In the genomic region with DNA sequence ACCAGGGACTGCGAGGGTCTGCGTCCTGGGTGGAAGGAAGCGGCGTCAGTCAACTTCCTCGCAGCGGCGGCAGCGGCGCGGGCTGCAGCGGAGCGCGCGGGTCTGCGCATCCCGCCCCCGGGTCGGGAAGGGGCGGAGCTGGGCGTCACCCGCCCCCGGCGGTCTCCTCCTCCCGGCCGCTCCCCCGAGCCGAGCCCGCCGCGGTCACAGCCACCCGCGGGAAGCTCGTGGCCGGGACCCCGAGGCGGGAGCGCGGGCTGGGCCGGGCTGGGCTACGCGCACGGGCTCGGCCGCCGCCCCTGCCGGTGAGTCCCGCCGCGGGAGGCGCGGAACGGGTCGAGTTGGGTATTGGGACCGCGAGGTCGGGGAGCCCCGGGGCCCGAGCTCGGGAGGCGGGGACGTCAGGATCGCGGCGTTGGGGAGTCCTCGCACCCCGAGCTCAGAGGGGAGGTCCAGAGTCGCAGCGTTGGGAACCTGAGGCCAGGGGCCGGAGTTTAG, we compare ENCODE assay signal across 1 cellular context.
A peak's percentile ranks its signal among the peaks of the same experiment; 100 is the strongest.
TF ChIP-seq lines count a peak whose summit lies in the region.

A gene with protein sequence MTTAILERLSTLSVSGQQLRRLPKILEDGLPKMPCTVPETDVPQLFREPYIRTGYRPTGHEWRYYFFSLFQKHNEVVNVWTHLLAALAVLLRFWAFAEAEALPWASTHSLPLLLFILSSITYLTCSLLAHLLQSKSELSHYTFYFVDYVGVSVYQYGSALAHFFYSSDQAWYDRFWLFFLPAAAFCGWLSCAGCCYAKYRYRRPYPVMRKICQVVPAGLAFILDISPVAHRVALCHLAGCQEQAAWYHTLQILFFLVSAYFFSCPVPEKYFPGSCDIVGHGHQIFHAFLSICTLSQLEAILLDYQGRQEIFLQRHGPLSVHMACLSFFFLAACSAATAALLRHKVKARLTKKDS (plus strand): TSS at position 207 of the 498 bp plus-strand sequence. CDS start 41,063 bp downstream, outside the sequence.

TF ChIP-seq in SK-N-SH, 30 proteins besides CTCF, POLR2A, EP300 and RAD21 (continued from another document):
- TF ChIP-seq FOSL2 (IDR thresholded peaks at IDR 0.05; ENCODE audit: borderline replicate concordance, low read depth) (no peak), GABPA (IDR thresholded peaks at IDR 0.05; ENCODE audit: low read depth) (peak; percentile 58; the same call in 1 of the 2 replicates), NRF1 (IDR thresholded peaks at IDR 0.05; ENCODE audit: low read depth, low read length) (peak; percentile 83), RCOR1 (IDR thresholded peaks at IDR 0.05; ENCODE audit: low read length) (no peak), TCF12 (IDR thresholded peaks at IDR 0.05) (no peak), FOXM1 (IDR thresholded peaks at IDR 0.05; ENCODE audit: low read depth) (no peak), RXRA (IDR thresholded peaks at IDR 0.05; ENCODE audit: borderline replicate concordance, low read depth) (no peak)
- TF ChIP-seq, protein P1, sequence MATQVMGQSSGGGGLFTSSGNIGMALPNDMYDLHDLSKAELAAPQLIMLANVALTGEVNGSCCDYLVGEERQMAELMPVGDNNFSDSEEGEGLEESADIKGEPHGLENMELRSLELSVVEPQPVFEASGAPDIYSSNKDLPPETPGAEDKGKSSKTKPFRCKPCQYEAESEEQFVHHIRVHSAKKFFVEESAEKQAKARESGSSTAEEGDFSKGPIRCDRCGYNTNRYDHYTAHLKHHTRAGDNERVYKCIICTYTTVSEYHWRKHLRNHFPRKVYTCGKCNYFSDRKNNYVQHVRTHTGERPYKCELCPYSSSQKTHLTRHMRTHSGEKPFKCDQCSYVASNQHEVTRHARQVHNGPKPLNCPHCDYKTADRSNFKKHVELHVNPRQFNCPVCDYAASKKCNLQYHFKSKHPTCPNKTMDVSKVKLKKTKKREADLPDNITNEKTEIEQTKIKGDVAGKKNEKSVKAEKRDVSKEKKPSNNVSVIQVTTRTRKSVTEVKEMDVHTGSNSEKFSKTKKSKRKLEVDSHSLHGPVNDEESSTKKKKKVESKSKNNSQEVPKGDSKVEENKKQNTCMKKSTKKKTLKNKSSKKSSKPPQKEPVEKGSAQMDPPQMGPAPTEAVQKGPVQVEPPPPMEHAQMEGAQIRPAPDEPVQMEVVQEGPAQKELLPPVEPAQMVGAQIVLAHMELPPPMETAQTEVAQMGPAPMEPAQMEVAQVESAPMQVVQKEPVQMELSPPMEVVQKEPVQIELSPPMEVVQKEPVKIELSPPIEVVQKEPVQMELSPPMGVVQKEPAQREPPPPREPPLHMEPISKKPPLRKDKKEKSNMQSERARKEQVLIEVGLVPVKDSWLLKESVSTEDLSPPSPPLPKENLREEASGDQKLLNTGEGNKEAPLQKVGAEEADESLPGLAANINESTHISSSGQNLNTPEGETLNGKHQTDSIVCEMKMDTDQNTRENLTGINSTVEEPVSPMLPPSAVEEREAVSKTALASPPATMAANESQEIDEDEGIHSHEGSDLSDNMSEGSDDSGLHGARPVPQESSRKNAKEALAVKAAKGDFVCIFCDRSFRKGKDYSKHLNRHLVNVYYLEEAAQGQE (IDR thresholded peaks at IDR 0.05; ENCODE audit: low read depth, low read length), result no peak
- TF ChIP-seq, protein P2, sequence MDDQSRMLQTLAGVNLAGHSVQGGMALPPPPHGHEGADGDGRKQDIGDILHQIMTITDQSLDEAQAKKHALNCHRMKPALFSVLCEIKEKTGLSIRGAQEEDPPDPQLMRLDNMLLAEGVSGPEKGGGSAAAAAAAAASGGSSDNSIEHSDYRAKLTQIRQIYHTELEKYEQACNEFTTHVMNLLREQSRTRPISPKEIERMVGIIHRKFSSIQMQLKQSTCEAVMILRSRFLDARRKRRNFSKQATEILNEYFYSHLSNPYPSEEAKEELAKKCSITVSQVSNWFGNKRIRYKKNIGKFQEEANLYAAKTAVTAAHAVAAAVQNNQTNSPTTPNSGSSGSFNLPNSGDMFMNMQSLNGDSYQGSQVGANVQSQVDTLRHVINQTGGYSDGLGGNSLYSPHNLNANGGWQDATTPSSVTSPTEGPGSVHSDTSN (IDR thresholded peaks at IDR 0.05), result peak; percentile 88
